27 cellular contexts compared by ENCODE assay signal in genomic region chr16:6343157-6343556, GRCh38.
"Had no signal": no experiment of that assay in that cellular context is flagged by ENCODE, and none has a peak within 500 bp of the region (broad histone marks: within the 10 kb centered on the region; RNA-seq: fewer than 3 reads in every experiment).

No MANE protein-coding gene starts in this region.

- H3K9me3 ChIP-seq: gastrocnemius medialis, right lobe of liver, thoracic aorta had no signal

- H3K27me3 Mint-ChIP-seq: memory B cell; stimulated activated naive B cell treated with anti-CD40 and anti-IgM and Interleukin-4, amounts not matched to agents 10 μg/mL and 1 μg/mL and 100 μg/mL, for 72 hours; stimulated activated naive CD8-positive, alpha-beta T cell treated with anti-CD3 and anti-CD28 coated beads, Interleukin-15, Interleukin-2, amounts not matched to agents 100 ng/mL and 50 ng/mL, for 24 hours had no signal

- FAIRE-seq: colon, kidney, small intestine, urothelium cell line had no signal

- H2AFZ ChIP-seq: hepatocyte, parathyroid adenoma had no signal

- H3K36me3 ChIP-seq: gastrocnemius medialis, right lobe of liver, thoracic aorta, tibial nerve, upper lobe of left lung had no signal

- H3K79me2 ChIP-seq: hepatocyte, parathyroid adenoma had no signal

- H3K4me1 Mint-ChIP-seq: memory B cell; natural killer cell; stimulated activated naive B cell treated with anti-CD40 and anti-IgM and Interleukin-4, amounts not matched to agents 10 μg/mL and 1 μg/mL and 100 μg/mL, for 72 hours had no signal

- H3K27ac Mint-ChIP-seq: memory B cell; natural killer cell; progenitor cell of endocrine pancreas; stimulated activated naive B cell treated with anti-CD40 and anti-IgM and Interleukin-4, amounts not matched to agents 10 μg/mL and 1 μg/mL and 100 μg/mL, for 72 hours; stimulated activated naive CD8-positive, alpha-beta T cell treated with anti-CD3 and anti-CD28 coated beads, Interleukin-15, Interleukin-2, amounts not matched to agents 100 ng/mL and 50 ng/mL, for 24 hours had no signal

- H3K4me3 Mint-ChIP-seq: memory B cell; natural killer cell; neural crest cell; stimulated activated naive B cell treated with anti-CD40 and anti-IgM and Interleukin-4, amounts not matched to agents 10 μg/mL and 1 μg/mL and 100 μg/mL, for 72 hours; stimulated activated naive CD8-positive, alpha-beta T cell treated with anti-CD3 and anti-CD28 coated beads, Interleukin-15, Interleukin-2, amounts not matched to agents 100 ng/mL and 50 ng/mL, for 24 hours had no signal

- H3K4me3 ChIP-seq: dorsolateral prefrontal cortex, gastrocnemius medialis, hepatocyte, lung, right lobe of liver, thoracic aorta, tibial nerve, upper lobe of left lung had no signal

- H3K9ac ChIP-seq: parathyroid adenoma had no signal

- H3K27ac ChIP-seq: dorsolateral prefrontal cortex, epithelial cell of prostate, gastrocnemius medialis, hepatocyte, parathyroid adenoma, right lobe of liver, thoracic aorta, tibial nerve, upper lobe of left lung had no signal

- H3K36me3 Mint-ChIP-seq: memory B cell; natural killer cell; stimulated activated naive B cell treated with anti-CD40 and anti-IgM and Interleukin-4, amounts not matched to agents 10 μg/mL and 1 μg/mL and 100 μg/mL, for 72 hours had no signal

- ATAC-seq: esophagus mucosa; gastrocnemius medialis; left lobe of liver; natural killer cell; right lobe of liver; stimulated activated naive B cell treated with anti-CD40 and anti-IgM and Interleukin-4, amounts not matched to agents 10 μg/mL and 1 μg/mL and 100 μg/mL, for 72 hours had no signal

- H3K4me1 ChIP-seq: gastrocnemius medialis, parathyroid adenoma, right lobe of liver, tibial nerve, upper lobe of left lung had no signal

- H3K27me3 ChIP-seq: gastrocnemius medialis, hepatocyte, right lobe of liver, tibial nerve, upper lobe of left lung had no signal

- H3K4me2 ChIP-seq: hepatocyte had no signal

- DNase-seq: dorsolateral prefrontal cortex; effector CD4-positive, alpha-beta T cell; foreskin fibroblast; gastrocnemius medialis; head of caudate nucleus; kidney; natural killer cell; right lobe of liver; small intestine; stimulated activated CD4-positive, alpha-beta T cell treated with anti-CD3 and anti-CD28 coated beads, Interleukin-15, amount 100 ng/mL, for 24 hours; stimulated activated CD4-positive, alpha-beta T cell treated with anti-CD3 and anti-CD28 coated beads, Interleukin-2, amount 100 ng/mL, for 48 hours; stimulated activated naive B cell treated with anti-CD40 and anti-IgM and Interleukin-4, amounts not matched to agents 10 μg/mL and 1 μg/mL and 100 μg/mL, for 72 hours; upper lobe of left lung had no signal
